Comparison of ENCODE assay signal across 1 cellular context in the genomic region with DNA sequence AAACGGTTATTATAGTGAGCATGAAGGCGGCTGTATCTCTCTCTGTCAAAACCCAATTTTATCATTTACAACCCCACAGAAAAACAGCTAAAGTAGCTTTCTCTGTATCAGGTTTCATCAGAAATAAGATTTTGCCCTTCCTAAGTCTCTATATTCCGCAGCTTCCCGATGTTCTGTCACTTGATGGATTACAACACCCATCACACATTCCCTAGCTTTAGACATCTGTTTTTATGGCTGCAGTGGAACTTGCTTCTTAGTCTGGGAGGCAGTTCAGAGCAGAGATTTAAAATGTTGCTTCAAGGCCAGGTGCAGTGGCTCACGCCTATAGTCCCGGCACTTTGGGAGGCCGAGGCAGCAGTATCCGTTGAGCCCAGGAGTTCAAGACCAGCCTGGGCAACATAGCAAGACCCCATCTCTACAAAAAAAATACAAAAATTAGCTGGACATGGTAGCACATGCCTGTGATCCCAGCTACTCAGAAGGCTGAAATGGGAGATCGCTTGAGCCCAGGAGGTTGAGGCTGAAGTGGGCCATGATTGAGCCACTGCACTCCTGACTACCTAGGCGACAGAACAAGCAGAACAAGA.
TF ChIP-seq lines count a peak whose summit lies in the region.

No MANE protein-coding gene starts in this region.

TF ChIP-seq in HepG2, 621 proteins besides CTCF, POLR2A, EP300 and RAD21:
- TF ChIP-seq ZNF121 (CRISPR knock-in tag; IDR thresholded peaks at IDR 0.05) (peak; percentile 76), ZNF788 (CRISPR knock-in tag; IDR thresholded peaks at IDR 0.05; ENCODE audit: borderline replicate concordance) (no peak)
